Comparison of ENCODE assay signal across 28 cellular contexts in the genomic region with DNA sequence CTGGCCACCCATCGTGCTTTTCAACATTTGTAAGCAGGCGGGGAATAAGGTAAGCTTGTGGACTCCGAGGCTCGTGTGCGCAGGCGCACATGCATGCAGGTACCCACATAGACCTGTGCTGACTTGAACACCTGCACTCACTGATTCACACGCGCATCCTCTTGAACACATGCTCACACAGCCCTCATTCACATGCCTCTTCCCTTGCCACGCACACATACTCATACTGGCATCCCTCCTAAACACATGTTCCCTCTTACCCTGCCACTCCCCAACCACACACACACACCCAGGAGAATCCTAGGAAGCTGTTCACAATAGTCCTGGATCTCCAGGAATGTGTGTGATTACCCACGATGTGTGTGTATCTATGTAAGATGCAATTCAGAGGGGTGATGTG. TPM values are rescaled to one million over a fixed set of nuclear protein-coding genes. Genes with fewer than 3 reads are reported as not detected.
DNase-seq lines count a peak whose midpoint lies in the region; ATAC-seq, FAIRE-seq and TF ChIP-seq lines count a peak whose summit lies in the region.
"Had no signal": no experiment of that assay in that cellular context is flagged by ENCODE, and none has a peak within 500 bp of the region (broad histone marks: within the 10 kb centered on the region; RNA-seq: fewer than 3 reads in every experiment).

No MANE protein-coding gene starts in this region.

- H3K27me3 ChIP-seq in osteoblast (ENCODE audit: insufficient read depth, low read length) (peaks cover 9% of the 10 kb centered on the region), small intestine (ENCODE audit: control insufficient read depth in 2 of 2, insufficient read depth in 2 of 2, low read length in 2 of 2) (peaks cover 0 to 10% of the 10 kb centered on the region in 2 donors), BE2C (no peaks in the 10 kb centered on the region)

- peaks cover 40% of the 10 kb centered on the region for H3K27me3 Mint-ChIP-seq in HFFc6 (ENCODE audit: insufficient read depth)

- H4K20me1 ChIP-seq in osteoblast (ENCODE audit: insufficient read depth, low read length): no peaks in the 10 kb centered on the region

- H3K36me3 ChIP-seq in osteoblast (ENCODE audit: insufficient read depth, low read length) (no peaks in the 10 kb centered on the region), small intestine (ENCODE audit: control insufficient read depth in 2 of 2, insufficient read depth in 2 of 2, low read length in 2 of 2) (no peaks in the 10 kb centered on the region), BE2C (no peaks in the 10 kb centered on the region)
- H3K36me3 ChIP-seq: SJSA1 had no signal

- H3K4me1 ChIP-seq in osteoblast (ENCODE audit: insufficient read depth, low read length): no peaks in the 10 kb centered on the region
- H3K4me1 ChIP-seq in small intestine (ENCODE audit: control insufficient read depth in 2 of 2, insufficient read depth in 1 of 2, low read depth in 1 of 2, low read length in 1 of 2): no peaks in the 10 kb centered on the region
- H3K4me1 ChIP-seq in BE2C: no peaks in the 10 kb centered on the region
- H3K4me1 ChIP-seq: Caco-2, SJSA1 had no signal

- H3K27ac ChIP-seq in osteoblast (ENCODE audit: low read depth, low read length) (no peak overlapping the region), small intestine (ENCODE audit: low read depth in 1 of 2, low read length in 1 of 2) (no peak overlapping the region)
- H3K27ac ChIP-seq: KMS-11, SJSA1 had no signal

- H3K4me3 ChIP-seq in AG09309 (ENCODE audit: control insufficient read depth, low read depth, low read length) (no peak overlapping the region), osteoblast (ENCODE audit: insufficient read depth, low read length) (no peak overlapping the region), small intestine (ENCODE audit: low read depth in 1 of 2, low read length in 2 of 2) (no peak overlapping the region), BE2C (ENCODE audit: low read depth, low read length) (no peak overlapping the region)
- H3K4me3 ChIP-seq: SJSA1 had no signal

- H3K4me1 Mint-ChIP-seq in HFFc6 (ENCODE audit: low read depth): peaks cover 21% of the 10 kb centered on the region

- H3K27ac Mint-ChIP-seq in HFFc6: no peak overlapping the region
- H3K27ac Mint-ChIP-seq: CD4-positive, alpha-beta memory T cell; H9 had no signal

- DNase-seq in AG09309 (ENCODE audit: low read depth) (peak; percentile 8), HFFc6 (peak; percentile 13), osteoblast (ENCODE audit: insufficient read length, low spot score, missing footprints) (peak; percentile 32), small intestine (no peak), inferior parietal cortex (ENCODE audit: extremely low spot score) (no peak), BE2C (no peak), iPS-NIHi11 (ENCODE audit: low spot score) (no peak)
- DNase-seq: AML-193; C1 segment of cervical spinal cord; Caco-2; CD4-positive, alpha-beta memory T cell; GF-D8; H9; NCI-H1048; NCI-H1417; NCI-H1694; NCI-H2029 treated with DMSO at 0.1 percent for 48 hours; NCI-H2227 treated with DMSO at 0.1 percent for 48 hours; NCI-H510A; NCI-H69; Right ventricle myocardium superior; RPMI8226 had no signal

- H2AFZ ChIP-seq in osteoblast (ENCODE audit: low read length): no peak overlapping the region

- peak; percentile 50 for ATAC-seq in esophagus mucosa

- no peak overlapping the region for H3K4me3 Mint-ChIP-seq in HFFc6
- H3K4me3 Mint-ChIP-seq: CD4-positive, alpha-beta memory T cell; H9; IgD-negative memory B cell had no signal

- no peak overlapping the region for H3K4me2 ChIP-seq in osteoblast (ENCODE audit: insufficient read depth, low read length)
- H3K4me2 ChIP-seq: KMS-11 had no signal

- TF ChIP-seq CTCF in AG09309 (IDR thresholded peaks at IDR 0.05; ENCODE audit: control insufficient read depth, insufficient read depth, low read depth, low read length, missing control alignments) (no peak), HFFc6 (IDR thresholded peaks at IDR 0.05) (no peak), osteoblast (IDR thresholded peaks at IDR 0.05; ENCODE audit: extremely low read depth, low read depth, low read length) (no peak), BE2C (IDR thresholded peaks at IDR 0.05; ENCODE audit: low read depth, low read length) (no peak)

- H3K79me2 ChIP-seq in osteoblast (ENCODE audit: insufficient read depth, low read length): no peaks in the 10 kb centered on the region

- no peaks in the 10 kb centered on the region for H3K9me3 Mint-ChIP-seq in HFFc6
- H3K9me3 Mint-ChIP-seq: CD4-positive, alpha-beta memory T cell; H9; IgD-negative memory B cell had no signal

- 80 to 88% (median 81%) methylated on average over 10 of the region's 10 CpGs for WGBS in small intestine, 3 donors

- FAIRE-seq in small intestine (lab: Jason Lieb, UNC): no peak
- FAIRE-seq: GM12891, GM19239 had no signal

- H3K36me3 Mint-ChIP-seq in HFFc6 (ENCODE audit: low read depth): no peaks in the 10 kb centered on the region
- H3K36me3 Mint-ChIP-seq: CD4-positive, alpha-beta memory T cell; IgD-negative memory B cell had no signal

- H3K9me3 ChIP-seq in osteoblast (ENCODE audit: low read depth, low read length) (no peaks in the 10 kb centered on the region), small intestine (ENCODE audit: control insufficient read depth, low read depth) (no peaks in the 10 kb centered on the region), BE2C (no peaks in the 10 kb centered on the region)
- H3K9me3 ChIP-seq: Caco-2, SJSA1 had no signal

RNA-seq across cellular contexts. Expression of a gene that starts 44.1 kb away (rescaled TPM):
- not detected for total RNA-seq in HFFc6 (2021; fragmentation: NEBNext Ultra II Directional; extraction: Animal tissue kit (Norgen Biotek cat#: 25700))
- total RNA-seq in esophagus mucosa (not detected), osteoblast (not detected in 2 replicates)
- polyA plus RNA-seq in small intestine: not detected
- polyA plus RNA-seq in BE2C (2012; ENCODE audit: insufficient read depth, insufficient read length, low read depth): not detected
- total RNA-seq: Caco-2; CD4-positive, alpha-beta memory T cell; H9; Right ventricle myocardium superior; SJSA1 had no signal
- polyA plus RNA-seq: CD4-positive, alpha-beta memory T cell; IgD-negative memory B cell had no signal

Comparison
In these comparisons a context has a peak if more than half of its experiments do, and no peak if none do; other contexts are left out.
1. DNase-seq: peak in AG09309 (single experiment), HFFc6 (single experiment) and osteoblast (single experiment); none in small intestine (single experiment), inferior parietal cortex (single experiment), BE2C (single experiment) and iPS-NIHi11 (single experiment).